ENCODE assay signal across 1 cellular context in the genomic region with DNA sequence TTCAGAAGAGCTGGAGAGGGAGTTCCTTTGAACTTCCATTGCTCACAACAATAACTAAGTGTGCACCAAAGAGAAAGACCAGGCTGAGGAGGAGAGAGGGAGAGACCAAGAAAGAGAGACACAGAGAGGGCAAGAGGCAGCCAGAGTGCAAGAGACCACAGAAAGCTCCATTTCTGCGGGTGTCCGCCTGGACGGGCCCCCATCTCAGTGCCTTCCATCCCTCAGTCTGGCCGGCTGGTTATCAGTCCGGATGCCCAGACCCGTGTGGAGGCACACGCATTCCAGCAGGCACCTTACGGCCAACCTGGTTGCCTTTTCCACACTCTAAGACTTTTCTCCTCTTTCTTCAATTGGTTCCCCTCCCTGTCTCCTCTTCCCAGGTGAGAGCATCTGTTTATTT.
TF ChIP-seq lines count a peak whose summit lies in the region.

No MANE protein-coding gene starts in this region.

TF ChIP-seq in HepG2, 621 proteins besides CTCF, POLR2A, EP300 and RAD21:
- no peak for TF ChIP-seq RBM22 (optimal IDR thresholded peaks at IDR 0.05; ENCODE audit: low read length)
- TF ChIP-seq ZNF790 (CRISPR knock-in tag; IDR thresholded peaks at IDR 0.05; ENCODE audit: borderline replicate concordance), result no peak
- TF ChIP-seq PCBP1 (IDR thresholded peaks at IDR 0.05; ENCODE audit: borderline replicate concordance, low read depth, low read length), result no peak
- TF ChIP-seq, protein P1, sequence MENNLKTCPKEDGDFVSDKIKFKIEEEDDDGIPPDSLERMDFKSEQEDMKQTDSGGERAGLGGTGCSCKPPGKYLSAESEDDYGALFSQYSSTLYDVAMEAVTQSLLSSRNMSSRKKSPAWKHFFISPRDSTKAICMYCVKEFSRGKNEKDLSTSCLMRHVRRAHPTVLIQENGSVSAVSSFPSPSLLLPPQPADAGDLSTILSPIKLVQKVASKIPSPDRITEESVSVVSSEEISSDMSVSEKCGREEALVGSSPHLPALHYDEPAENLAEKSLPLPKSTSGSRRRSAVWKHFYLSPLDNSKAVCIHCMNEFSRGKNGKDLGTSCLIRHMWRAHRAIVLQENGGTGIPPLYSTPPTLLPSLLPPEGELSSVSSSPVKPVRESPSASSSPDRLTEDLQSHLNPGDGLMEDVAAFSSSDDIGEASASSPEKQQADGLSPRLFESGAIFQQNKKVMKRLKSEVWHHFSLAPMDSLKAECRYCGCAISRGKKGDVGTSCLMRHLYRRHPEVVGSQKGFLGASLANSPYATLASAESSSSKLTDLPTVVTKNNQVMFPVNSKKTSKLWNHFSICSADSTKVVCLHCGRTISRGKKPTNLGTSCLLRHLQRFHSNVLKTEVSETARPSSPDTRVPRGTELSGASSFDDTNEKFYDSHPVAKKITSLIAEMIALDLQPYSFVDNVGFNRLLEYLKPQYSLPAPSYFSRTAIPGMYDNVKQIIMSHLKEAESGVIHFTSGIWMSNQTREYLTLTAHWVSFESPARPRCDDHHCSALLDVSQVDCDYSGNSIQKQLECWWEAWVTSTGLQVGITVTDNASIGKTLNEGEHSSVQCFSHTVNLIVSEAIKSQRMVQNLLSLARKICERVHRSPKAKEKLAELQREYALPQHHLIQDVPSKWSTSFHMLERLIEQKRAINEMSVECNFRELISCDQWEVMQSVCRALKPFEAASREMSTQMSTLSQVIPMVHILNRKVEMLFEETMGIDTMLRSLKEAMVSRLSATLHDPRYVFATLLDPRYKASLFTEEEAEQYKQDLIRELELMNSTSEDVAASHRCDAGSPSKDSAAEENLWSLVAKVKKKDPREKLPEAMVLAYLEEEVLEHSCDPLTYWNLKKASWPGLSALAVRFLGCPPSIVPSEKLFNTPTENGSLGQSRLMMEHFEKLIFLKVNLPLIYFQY (CRISPR knock-in tag; IDR thresholded peaks at IDR 0.05; ENCODE audit: borderline replicate concordance), result no peak
- TF ChIP-seq, protein P2, sequence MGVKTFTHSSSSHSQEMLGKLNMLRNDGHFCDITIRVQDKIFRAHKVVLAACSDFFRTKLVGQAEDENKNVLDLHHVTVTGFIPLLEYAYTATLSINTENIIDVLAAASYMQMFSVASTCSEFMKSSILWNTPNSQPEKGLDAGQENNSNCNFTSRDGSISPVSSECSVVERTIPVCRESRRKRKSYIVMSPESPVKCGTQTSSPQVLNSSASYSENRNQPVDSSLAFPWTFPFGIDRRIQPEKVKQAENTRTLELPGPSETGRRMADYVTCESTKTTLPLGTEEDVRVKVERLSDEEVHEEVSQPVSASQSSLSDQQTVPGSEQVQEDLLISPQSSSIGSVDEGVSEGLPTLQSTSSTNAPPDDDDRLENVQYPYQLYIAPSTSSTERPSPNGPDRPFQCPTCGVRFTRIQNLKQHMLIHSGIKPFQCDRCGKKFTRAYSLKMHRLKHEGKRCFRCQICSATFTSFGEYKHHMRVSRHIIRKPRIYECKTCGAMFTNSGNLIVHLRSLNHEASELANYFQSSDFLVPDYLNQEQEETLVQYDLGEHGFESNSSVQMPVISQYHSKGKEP (CRISPR knock-in tag; IDR thresholded peaks at IDR 0.05), result no peak
- TF ChIP-seq ZNF121 (CRISPR knock-in tag; IDR thresholded peaks at IDR 0.05), result no peak
TF ChIP-seq in HepG2: peak in this region for 0.
